19 cellular contexts compared by ENCODE assay signal in the genomic region with DNA sequence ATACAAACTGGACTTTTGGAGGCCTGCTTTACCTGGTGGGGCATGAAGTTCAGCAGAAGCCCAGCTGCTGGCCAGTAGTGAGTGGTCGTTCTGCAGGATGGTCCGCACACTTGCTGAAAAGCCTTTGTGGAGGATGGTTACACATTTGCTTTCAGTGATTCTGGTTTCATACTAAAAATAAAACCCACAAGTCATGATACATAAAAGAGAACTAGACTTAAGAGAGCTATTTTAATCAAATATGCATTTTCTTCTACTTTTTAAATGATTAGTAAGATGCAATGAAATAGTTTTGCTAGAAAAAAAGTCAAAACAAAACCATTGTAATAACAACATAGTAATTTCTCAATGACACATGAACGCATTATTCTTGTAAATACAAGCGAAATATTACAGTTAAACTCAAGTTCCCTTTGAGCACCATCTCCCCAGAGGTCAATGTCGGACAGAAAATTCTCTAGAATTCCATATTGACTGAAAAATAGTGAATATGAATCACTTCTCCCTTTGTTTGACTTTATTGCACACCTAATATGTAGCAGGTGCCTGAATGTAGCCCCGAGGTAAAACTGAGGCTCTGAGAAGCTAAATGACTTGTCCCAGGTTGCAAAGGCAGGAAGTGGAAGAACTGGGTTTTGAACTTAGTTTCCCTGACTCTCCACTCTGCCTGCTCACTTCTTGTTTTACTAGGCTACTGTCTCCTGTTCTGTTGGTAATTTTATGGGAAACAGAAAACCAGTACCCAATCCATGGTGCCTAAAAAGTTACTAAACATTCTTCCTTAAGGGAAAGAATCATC. TPM values are rescaled to one million over a fixed set of nuclear protein-coding genes. Genes with fewer than 3 reads are reported as not detected.
DNase-seq lines count a peak whose midpoint lies in the region; ATAC-seq, FAIRE-seq and TF ChIP-seq lines count a peak whose summit lies in the region.
"Had no signal": no experiment of that assay in that cellular context is flagged by ENCODE, and none has a peak within 500 bp of the region (broad histone marks: within the 10 kb centered on the region; RNA-seq: fewer than 3 reads in every experiment).

No MANE protein-coding gene starts in this region.

- no peak overlapping the region for H3K4me3 Mint-ChIP-seq in stimulated activated effector memory CD8-positive, alpha-beta T cell treated with anti-CD3 and anti-CD28 coated beads, Interleukin-12 subunit alpha, Interleukin-12 subunit beta, amount 100 ng/mL, for 72 hours
- no peak overlapping the region for H3K4me3 Mint-ChIP-seq in type B pancreatic cell
- H3K4me3 Mint-ChIP-seq: activated CD4-positive, alpha-beta memory T cell treated with anti-CD3 and anti-CD28 coated beads, Interleukin-2, amount 10 ng/mL, durations not matched to agents 7 days and 5 days; B cell; effector memory CD8-positive, alpha-beta T cell; HFFc6 had no signal

- H3K9me3 Mint-ChIP-seq in stimulated activated effector memory CD8-positive, alpha-beta T cell treated with anti-CD3 and anti-CD28 coated beads, Interleukin-12 subunit alpha, Interleukin-12 subunit beta, amount 100 ng/mL, for 72 hours = no peaks in the 10 kb centered on the region
- no peaks in the 10 kb centered on the region for H3K9me3 Mint-ChIP-seq in type B pancreatic cell
- H3K9me3 Mint-ChIP-seq: activated CD4-positive, alpha-beta memory T cell treated with anti-CD3 and anti-CD28 coated beads, Interleukin-2, amount 10 ng/mL, durations not matched to agents 7 days and 5 days; effector memory CD8-positive, alpha-beta T cell; HFFc6 had no signal

- peaks cover 6% of the 10 kb centered on the region for H3K36me3 Mint-ChIP-seq in stimulated activated effector memory CD8-positive, alpha-beta T cell treated with anti-CD3 and anti-CD28 coated beads, Interleukin-12 subunit alpha, Interleukin-12 subunit beta, amount 100 ng/mL, for 72 hours
- no peaks in the 10 kb centered on the region for H3K36me3 Mint-ChIP-seq in type B pancreatic cell

- no peak overlapping the region for H3K27ac Mint-ChIP-seq in stimulated activated effector memory CD8-positive, alpha-beta T cell treated with anti-CD3 and anti-CD28 coated beads, Interleukin-12 subunit alpha, Interleukin-12 subunit beta, amount 100 ng/mL, for 72 hours
- H3K27ac Mint-ChIP-seq in type B pancreatic cell = no peak overlapping the region
- H3K27ac Mint-ChIP-seq: activated CD4-positive, alpha-beta memory T cell treated with anti-CD3 and anti-CD28 coated beads, Interleukin-2, amount 10 ng/mL, durations not matched to agents 7 days and 5 days; B cell; effector memory CD8-positive, alpha-beta T cell; HFFc6 had no signal

- no peak for FAIRE-seq in urothelium cell line (lab: Jason Lieb, UNC)
- FAIRE-seq: TTC549 had no signal

- no peak for DNase-seq in stimulated activated effector memory CD8-positive, alpha-beta T cell treated with anti-CD3 and anti-CD28 coated beads, Interleukin-12 subunit alpha, Interleukin-12 subunit beta, amount 100 ng/mL, for 72 hours (ENCODE audit: low spot score in 2 of 2)
- DNase-seq in type B pancreatic cell (ENCODE audit: extremely low spot score, unreplicated experiment) (no peak), NCI-H748 treated with DMSO at 0.1 percent for 48 hours (lab: John Stamatoyannopoulos, UW) (no peak), urothelium cell line (ENCODE audit: low spot score) (no peak), foreskin melanocyte (no peak)
- DNase-seq: activated CD4-positive, alpha-beta memory T cell treated with anti-CD3 and anti-CD28 coated beads, Interleukin-2, amount 10 ng/mL, durations not matched to agents 7 days and 5 days; central memory CD4-positive, alpha-beta T cell; effector memory CD8-positive, alpha-beta T cell; HFFc6; NCI-H1436 treated with DMSO at 0.1 percent for 48 hours; OCI-M1; stimulated activated CD4-positive, alpha-beta T cell treated with anti-CD3 and anti-CD28 coated beads, Interleukin-12 subunit alpha, Interleukin-12 subunit beta, amount 100 ng/mL, for 4 hours had no signal

- peak; percentile 61 for ATAC-seq in GM18909 (IDR thresholded peaks at IDR 0.05; ENCODE audit: poor library complexity, unreplicated experiment)
- ATAC-seq in GM21576 (IDR thresholded peaks at IDR 0.05; ENCODE audit: unreplicated experiment) = peak; percentile 54
- ATAC-seq in HG03064 (IDR thresholded peaks at IDR 0.05; ENCODE audit: low read depth, unreplicated experiment) = peak; percentile 66
- peak; percentile 77 for ATAC-seq in stimulated activated effector memory CD8-positive, alpha-beta T cell treated with anti-CD3 and anti-CD28 coated beads, Interleukin-12 subunit alpha, Interleukin-12 subunit beta, amount 100 ng/mL, for 72 hours
- ATAC-seq: effector memory CD8-positive, alpha-beta T cell; left lobe of liver had no signal

- no peak for TF ChIP-seq CTCF in type B pancreatic cell (conservative IDR thresholded peaks at IDR 0.05)

- peaks cover 3% of the 10 kb centered on the region for H3K27me3 Mint-ChIP-seq in type B pancreatic cell

- H3K4me1 Mint-ChIP-seq in stimulated activated effector memory CD8-positive, alpha-beta T cell treated with anti-CD3 and anti-CD28 coated beads, Interleukin-12 subunit alpha, Interleukin-12 subunit beta, amount 100 ng/mL, for 72 hours = peaks cover 5% of the 10 kb centered on the region
- H3K4me1 Mint-ChIP-seq in type B pancreatic cell (ENCODE audit: unreplicated experiment) = no peaks in the 10 kb centered on the region
- H3K4me1 Mint-ChIP-seq: activated CD4-positive, alpha-beta memory T cell treated with anti-CD3 and anti-CD28 coated beads, Interleukin-2, amount 10 ng/mL, durations not matched to agents 7 days and 5 days had no signal

RNA-seq across cellular contexts. Expression of gene IL5RA, which starts 8.3 kb away (rescaled TPM):
- 0.14 and 0.51 TPM in 2 replicates for total RNA-seq in type B pancreatic cell (ENCODE audit: low replicate concordance)
- total RNA-seq: activated CD4-positive, alpha-beta memory T cell treated with anti-CD3 and anti-CD28 coated beads, Interleukin-2, amount 10 ng/mL, durations not matched to agents 7 days and 5 days; HFFc6; left lobe of liver; LHCN-M2 had no signal

RNA-seq across cellular contexts. Expression of gene TRNT1, which starts 24.9 kb away (rescaled TPM):
- 21.7 and 33.0 TPM in 2 replicates for total RNA-seq in type B pancreatic cell (ENCODE audit: low replicate concordance)
